8 cellular contexts compared by ENCODE assay signal in genomic region chr11:93329936-93330445, GRCh38. TPM values are rescaled to one million over a fixed set of nuclear protein-coding genes. Genes with fewer than 3 reads are reported as not detected.
DNase-seq lines count a peak whose midpoint lies in the region; ATAC-seq, FAIRE-seq and TF ChIP-seq lines count a peak whose summit lies in the region.

No MANE protein-coding gene starts in this region.

- no peak for DNase-seq in GM12891 (ENCODE audit: insufficient read length, low spot score)
- DNase-seq in NCI-H524 treated with DMSO at 0.1 percent for 48 hours (lab: John Stamatoyannopoulos, UW) = peak; percentile 2
- DNase-seq in progenitor cell of endocrine pancreas (ENCODE audit: low spot score, unreplicated experiment) = no peak
- DNase-seq in D721Med (ENCODE audit: insufficient read length, low spot score) = no peak
- no peak for DNase-seq in stimulated activated CD4-positive, alpha-beta T cell treated with anti-CD3 and anti-CD28 coated beads, Interleukin-4, amount 100 ng/mL, for 4 hours

- no peaks in the 10 kb centered on the region for H3K36me3 Mint-ChIP-seq in progenitor cell of endocrine pancreas (ENCODE audit: insufficient read depth)

- peak overlapping the region; percentile 94 for H3K27ac Mint-ChIP-seq in progenitor cell of endocrine pancreas

- H3K4me1 Mint-ChIP-seq in progenitor cell of endocrine pancreas (ENCODE audit: low read depth) = peaks cover 3% of the 10 kb centered on the region

- no peak overlapping the region for H3K27ac ChIP-seq in esophagus (ENCODE audit: low read depth in 2 of 2, low read length in 1 of 2)

- H3K4me1 ChIP-seq in esophagus (ENCODE audit: control insufficient read depth in 2 of 2, insufficient read depth in 2 of 2, low read length in 1 of 2) = peaks cover 3 to 7% of the 10 kb centered on the region in 2 donors

- no peak for TF ChIP-seq POLR2A in GM12891 (IDR thresholded peaks at IDR 0.05; ENCODE audit: low read depth, low read length)

- peak overlapping the region; percentile 84 for H3K4me3 Mint-ChIP-seq in progenitor cell of endocrine pancreas (ENCODE audit: low read depth)

- WGBS in esophagus, 2 donors = 5 to 10% methylated on average over 16 of the region's 16 CpGs

- H3K27me3 Mint-ChIP-seq in progenitor cell of endocrine pancreas = peaks cover 26% of the 10 kb centered on the region

- peak overlapping the region; percentile 37 to 43 for H3K4me3 ChIP-seq in esophagus (ENCODE audit: low read depth in 1 of 2, low read length in 2 of 2)

- ATAC-seq in GM21423 (IDR thresholded peaks at IDR 0.05; ENCODE audit: unreplicated experiment) (no peak), GM18517 (IDR thresholded peaks at IDR 0.05; ENCODE audit: unreplicated experiment) (no peak)

- H3K9me3 Mint-ChIP-seq in progenitor cell of endocrine pancreas (ENCODE audit: low read depth) = no peaks in the 10 kb centered on the region

- FAIRE-seq in GM12891 (lab: Jason Lieb, UNC) = peak; percentile 28
- no peak for FAIRE-seq in D721Med (lab: Jason Lieb, UNC)

- H3K27me3 ChIP-seq in esophagus (ENCODE audit: control insufficient read depth in 1 of 2, insufficient read depth in 2 of 2, low read length in 2 of 2) = no peaks in the 10 kb centered on the region

- no peaks in the 10 kb centered on the region for H3K9me3 ChIP-seq in esophagus (ENCODE audit: control insufficient read depth in 2 of 2, insufficient read depth in 1 of 2, low read depth in 1 of 2, low read length in 1 of 2)

- TF ChIP-seq CTCF in progenitor cell of endocrine pancreas (IDR thresholded peaks at IDR 0.05; ENCODE audit: unreplicated experiment) (no peak), D721Med (IDR thresholded peaks at IDR 0.05; ENCODE audit: insufficient read depth, missing control alignments) (no peak)

- no peaks in the 10 kb centered on the region for H3K36me3 ChIP-seq in esophagus (ENCODE audit: control insufficient read depth in 2 of 2, insufficient read depth in 2 of 2, low read length in 1 of 2)

TF ChIP-seq in GM12891, 5 proteins besides CTCF, POLR2A, EP300 and RAD21:
- TF ChIP-seq POLR2AphosphoS5 (IDR thresholded peaks at IDR 0.05; ENCODE audit: low read depth, low read length) (no peak), SPI1 (IDR thresholded peaks at IDR 0.05; ENCODE audit: low read depth, low read length) (no peak), TAF1 (IDR thresholded peaks at IDR 0.05; ENCODE audit: low read depth, low read length) (no peak), POU2F2 (IDR thresholded peaks at IDR 0.05; ENCODE audit: low read depth, low read length) (no peak), PAX5 (IDR thresholded peaks at IDR 0.05; ENCODE audit: insufficient read depth, low read length, severe bottlenecking) (no peak)
TF ChIP-seq in GM12891: peak in this region for 0.

RNA-seq across cellular contexts. Expression of gene DEUP1, which starts 0.6 kb away (rescaled TPM):
- 0.40 TPM for polyA plus RNA-seq in GM12891 (2012; ENCODE audit: low read depth, missing spikeins)
- polyA plus RNA-seq in esophagus = not detected
- total RNA-seq in progenitor cell of endocrine pancreas = 1.7 TPM in 2 replicates
